ENCODE assay signal across 9 cellular contexts in genomic region chr7:7157177-7157886, GRCh38. TPM values are rescaled to one million over a fixed set of nuclear protein-coding genes. Genes with fewer than 3 reads are reported as not detected.
DNase-seq lines count a peak whose midpoint lies in the region; ATAC-seq, FAIRE-seq and TF ChIP-seq lines count a peak whose summit lies in the region.
"Had no signal": no experiment of that assay in that cellular context is flagged by ENCODE, and none has a peak within 500 bp of the region (broad histone marks: within the 10 kb centered on the region; RNA-seq: fewer than 3 reads in every experiment).

No MANE protein-coding gene starts in this region.

- peak; percentile 94 for ATAC-seq in CD8-positive, alpha-beta T cell
- peak; percentile 86 for ATAC-seq in GM21447 (IDR thresholded peaks at IDR 0.05; ENCODE audit: unreplicated experiment)

- peak overlapping the region; percentile 75 for H3K4me3 Mint-ChIP-seq in CD8-positive, alpha-beta T cell

- H3K4me2 ChIP-seq in trophoblast cell (ENCODE audit: low read length): no peak overlapping the region

- peaks cover 13% of the 10 kb centered on the region for H3K36me3 Mint-ChIP-seq in CD8-positive, alpha-beta T cell

- H3K9ac ChIP-seq in trophoblast cell (ENCODE audit: low read length): no peak overlapping the region

- H3K27me3 Mint-ChIP-seq in CD8-positive, alpha-beta T cell (ENCODE audit: low read depth): no peaks in the 10 kb centered on the region

- H2AK5ac ChIP-seq in trophoblast cell (ENCODE audit: low read length): no peak overlapping the region

- no peak overlapping the region for H2AFZ ChIP-seq in trophoblast cell (ENCODE audit: insufficient read depth, low read length, poor library complexity)

- no peak overlapping the region for H3K4ac ChIP-seq in trophoblast cell (ENCODE audit: low read depth, low read length)

- TF ChIP-seq CTCF in CD8-positive, alpha-beta T cell (IDR thresholded peaks at IDR 0.05): no peak

- CTCF ChIA-PET in CD8-positive, alpha-beta T cell (lab: Charles Lee): interaction anchor here (0.5 to 3.4 kb wide), 4 partner anchors 20 to 524 kb away, joined by 3 to 13 read pairs (median 4); partner anchors contain the start of gene C1GALT1

- H2BK12ac ChIP-seq in trophoblast cell (ENCODE audit: low read length): no peak overlapping the region

- H2BK120ac ChIP-seq in trophoblast cell (ENCODE audit: insufficient read depth, low read length, poor library complexity): no peak overlapping the region

- no peak overlapping the region for H3K14ac ChIP-seq in trophoblast cell (ENCODE audit: low read length)

- no peak overlapping the region for H3K18ac ChIP-seq in trophoblast cell (ENCODE audit: low read length)

- H3K27ac Mint-ChIP-seq in CD8-positive, alpha-beta T cell: peak overlapping the region; percentile 85

- peak; percentile 23 to 81 (median 57) for DNase-seq in CD8-positive, alpha-beta T cell
- peak; percentile 89 for DNase-seq in HT1080 (ENCODE audit: low read depth)
- DNase-seq in activated CD4-positive, alpha-beta T cell treated with anti-CD3 and anti-CD28 coated beads for 48 hours: peak; percentile 38
- DNase-seq in epithelial cell of prostate (ENCODE audit: low read depth, low spot score): no peak
- peak; percentile 17 for DNase-seq in stimulated activated CD8-positive, alpha-beta memory T cell treated with anti-CD3 and anti-CD28 coated beads, Interleukin-4, amount 100 ng/mL, for 24 hours (ENCODE audit: low read depth)
- no peak for DNase-seq in trophoblast cell
- no peak for DNase-seq in small intestine

- H4K91ac ChIP-seq in trophoblast cell (ENCODE audit: low read depth, low read length): no peak overlapping the region

- no CpG with 5 or more reads among the region's 2 CpGs for WGBS in trophoblast cell (ENCODE audit: extremely low coverage, insufficient coverage, insufficient read length)
- WGBS in small intestine, 3 donors: 51 to 58% (median 54%) methylated on average over 2 of the region's 2 CpGs

- H4K12ac ChIP-seq in trophoblast cell (ENCODE audit: low read depth, low read length): no peak overlapping the region

- H3K27me3 ChIP-seq in CD8-positive, alpha-beta T cell (ENCODE audit: insufficient read depth, low read length): no peaks in the 10 kb centered on the region
- H3K27me3 ChIP-seq in trophoblast cell (ENCODE audit: insufficient read depth, low read length): no peaks in the 10 kb centered on the region
- no peaks in the 10 kb centered on the region for H3K27me3 ChIP-seq in small intestine (ENCODE audit: control insufficient read depth in 2 of 2, insufficient read depth in 2 of 2, low read length in 2 of 2)

- peaks cover 58% of the 10 kb centered on the region for H3K4me1 ChIP-seq in CD8-positive, alpha-beta T cell (ENCODE audit: insufficient read depth, low read length)
- no peaks in the 10 kb centered on the region for H3K4me1 ChIP-seq in trophoblast cell (ENCODE audit: control insufficient read depth in 1 of 2, insufficient read depth in 2 of 2, low read length in 2 of 2)
- H3K4me1 ChIP-seq in small intestine (ENCODE audit: control insufficient read depth in 2 of 2, insufficient read depth in 1 of 2, low read depth in 1 of 2, low read length in 1 of 2): peaks cover 0 to 5% of the 10 kb centered on the region in 2 donors

- peak overlapping the region; percentile 39 for H3K4me3 ChIP-seq in CD8-positive, alpha-beta T cell (ENCODE audit: low read depth, low read length)
- H3K4me3 ChIP-seq in trophoblast cell (ENCODE audit: low read depth, low read length): no peak overlapping the region
- no peak overlapping the region for H3K4me3 ChIP-seq in small intestine (ENCODE audit: low read depth in 1 of 2, low read length in 2 of 2)
- H3K4me3 ChIP-seq: lung had no signal

- POLR2A ChIA-PET in CD8-positive, alpha-beta T cell (lab: Charles Lee): interaction anchor here (0.6 to 2.3 kb wide), 8 partner anchors 8 to 52 kb away, joined by 3 to 17 read pairs (median 4); partner anchors contain the start of gene C1GALT1

- no peak overlapping the region for H2BK5ac ChIP-seq in trophoblast cell (ENCODE audit: low read depth, low read length, poor library complexity)

- no peak overlapping the region for H4K8ac ChIP-seq in trophoblast cell (ENCODE audit: low read depth, low read length)

- peaks cover 61% of the 10 kb centered on the region for H3K4me1 Mint-ChIP-seq in CD8-positive, alpha-beta T cell (ENCODE audit: low read depth)

- no peak overlapping the region for H3K23ac ChIP-seq in trophoblast cell (ENCODE audit: low read length)

- peaks cover 2% of the 10 kb centered on the region for H3K9me3 Mint-ChIP-seq in CD8-positive, alpha-beta T cell

- no peak for FAIRE-seq in small intestine (lab: Jason Lieb, UNC)

- no peaks in the 10 kb centered on the region for H3K79me1 ChIP-seq in trophoblast cell (ENCODE audit: low read length)

- H3K27ac ChIP-seq in CD8-positive, alpha-beta T cell (ENCODE audit: low read depth, low read length): peak overlapping the region; percentile 32
- peak overlapping the region; percentile 69 for H3K27ac ChIP-seq in epithelial cell of prostate
- no peak overlapping the region for H3K27ac ChIP-seq in trophoblast cell (ENCODE audit: low read depth, low read length)
- H3K27ac ChIP-seq in small intestine (ENCODE audit: low read depth in 1 of 2, low read length in 1 of 2): no peak overlapping the region

- no peaks in the 10 kb centered on the region for H3K9me3 ChIP-seq in CD8-positive, alpha-beta T cell (ENCODE audit: low read length)
- H3K9me3 ChIP-seq in trophoblast cell (ENCODE audit: insufficient read depth, low read depth, low read length) (peaks cover 3% of the 10 kb centered on the region), small intestine (ENCODE audit: control insufficient read depth, low read depth) (no peaks in the 10 kb centered on the region)

- intact Hi-C loops in CD8-positive, alpha-beta T cell (cut with DNase I, micrococcal nuclease): loop anchor here in 1 of 2 experiments (1.0 to 5.0 kb wide), 2 partner anchors 25 to 55 kb away; partner anchors contain the start of gene C1GALT1

- no peaks in the 10 kb centered on the region for H3K36me3 ChIP-seq in CD8-positive, alpha-beta T cell (ENCODE audit: insufficient read depth, low read length)
- H3K36me3 ChIP-seq in trophoblast cell (ENCODE audit: control insufficient read depth in 1 of 2, insufficient read depth in 2 of 2, low read length in 2 of 2): no peaks in the 10 kb centered on the region
- H3K36me3 ChIP-seq in small intestine (ENCODE audit: control insufficient read depth in 2 of 2, insufficient read depth in 2 of 2, low read length in 2 of 2): no peaks in the 10 kb centered on the region

- H3K79me2 ChIP-seq in trophoblast cell (ENCODE audit: control insufficient read depth, insufficient read depth, low read length, poor library complexity): no peaks in the 10 kb centered on the region

RNA-seq across cellular contexts. Expression of gene C1GALT1, which starts 25.0 kb away (rescaled TPM):
- 10 to 100 TPM; 57.4 to 60.7 TPM for total RNA-seq in CD8-positive, alpha-beta T cell
- total RNA-seq in HT1080 (2014; rRNA removed; shearing (Covaris generic)): 31.6 and 41.8 TPM in 2 replicates
- polyA plus RNA-seq in HT1080 (2015; cell fraction: cytosol; rRNA removed): 52.5 and 56.6 TPM in 2 replicates
- polyA plus RNA-seq in HT1080 (2015; cell fraction: nucleus; rRNA removed): 42.1 and 48.2 TPM in 2 replicates
- polyA plus RNA-seq in trophoblast cell (2013): 142 and 155 TPM in 2 replicates
- polyA plus RNA-seq in small intestine: 10 to 100 TPM in 2 of 3 donors, 1 to 10 TPM in 1; 10.0 to 17.5 (median 10.7) TPM

Comparison
In these comparisons a context has a peak if more than half of its experiments do, and no peak if none do; other contexts are left out.
1. DNase-seq: peak in CD8-positive, alpha-beta T cell (7 of 7), HT1080 (single experiment), activated CD4-positive, alpha-beta T cell treated with anti-CD3 and anti-CD28 coated beads for 48 hours (single experiment) and stimulated activated CD8-positive, alpha-beta memory T cell treated with anti-CD3 and anti-CD28 coated beads, Interleukin-4, amount 100 ng/mL, for 24 hours (single experiment); none in epithelial cell of prostate (single experiment), trophoblast cell (0 of 2) and small intestine (single experiment).
2. H3K27ac ChIP-seq: peak in CD8-positive, alpha-beta T cell (single experiment) and epithelial cell of prostate (single experiment); none in trophoblast cell (single experiment) and small intestine (0 of 2).